Comparison of ENCODE assay signal across 3 cellular contexts in the genomic region with DNA sequence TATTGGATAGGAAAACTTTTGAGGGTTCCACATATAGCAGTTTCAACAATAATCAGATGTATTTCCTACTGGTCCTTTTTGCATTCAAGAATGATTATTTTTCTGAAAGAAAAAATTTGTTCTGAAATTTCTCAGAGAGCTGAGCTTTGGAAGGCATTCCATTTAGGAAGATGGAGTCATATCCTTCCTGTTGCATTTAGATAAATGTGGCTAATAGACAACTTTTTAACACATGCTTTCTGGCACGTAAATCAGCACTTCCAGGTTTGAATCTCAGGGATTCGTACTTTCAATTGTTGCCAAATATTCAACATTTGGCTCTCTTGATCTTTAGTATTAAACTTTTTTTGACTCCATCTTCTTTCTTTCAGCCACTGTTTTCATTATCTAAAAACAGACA.
TF ChIP-seq lines count a peak whose summit lies in the region.

No MANE protein-coding gene starts in this region.

TF ChIP-seq in SK-N-SH, 30 proteins besides CTCF, POLR2A, EP300 and RAD21:
- TF ChIP-seq CHD2 (IDR thresholded peaks at IDR 0.05; ENCODE audit: low read length, partially characterized antibody) (no peak), TEAD4 (IDR thresholded peaks at IDR 0.05; ENCODE audit: borderline replicate concordance, insufficient read depth) (no peak), EZH2phosphoT487 (IDR thresholded peaks at IDR 0.05; ENCODE audit: borderline replicate concordance, low read depth) (no peak), RCOR1 (IDR thresholded peaks at IDR 0.05; ENCODE audit: low read length) (no peak), ELF1 (IDR thresholded peaks at IDR 0.05) (no peak), GABPA (IDR thresholded peaks at IDR 0.05; ENCODE audit: low read depth) (no peak), JUND (IDR thresholded peaks at IDR 0.05) (no peak), FOXJ3 (CRISPR knock-in tag; IDR thresholded peaks at IDR 0.05) (no peak), TAF1 (IDR thresholded peaks at IDR 0.05; ENCODE audit: borderline replicate concordance, low read depth, low read length) (no peak), MXI1 (IDR thresholded peaks at IDR 0.05; ENCODE audit: low read depth, low read length) (no peak), TCF12 (IDR thresholded peaks at IDR 0.05) (no peak), FOSL2 (IDR thresholded peaks at IDR 0.05; ENCODE audit: borderline replicate concordance, low read depth) (no peak), POLR2AphosphoS5 (IDR thresholded peaks at IDR 0.05; ENCODE audit: low read depth, low read length) (no peak), YY1 (IDR thresholded peaks at IDR 0.05; ENCODE audit: low read depth) (no peak), SMC3 (IDR thresholded peaks at IDR 0.05; ENCODE audit: low read depth, low read length) (no peak), RXRA (IDR thresholded peaks at IDR 0.05; ENCODE audit: borderline replicate concordance, low read depth) (no peak)
- TF ChIP-seq, protein P1, sequence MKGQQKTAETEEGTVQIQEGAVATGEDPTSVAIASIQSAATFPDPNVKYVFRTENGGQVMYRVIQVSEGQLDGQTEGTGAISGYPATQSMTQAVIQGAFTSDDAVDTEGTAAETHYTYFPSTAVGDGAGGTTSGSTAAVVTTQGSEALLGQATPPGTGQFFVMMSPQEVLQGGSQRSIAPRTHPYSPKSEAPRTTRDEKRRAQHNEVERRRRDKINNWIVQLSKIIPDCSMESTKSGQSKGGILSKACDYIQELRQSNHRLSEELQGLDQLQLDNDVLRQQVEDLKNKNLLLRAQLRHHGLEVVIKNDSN (IDR thresholded peaks at IDR 0.05; ENCODE audit: borderline replicate concordance, low read depth): no peak
- TF ChIP-seq, protein P2, sequence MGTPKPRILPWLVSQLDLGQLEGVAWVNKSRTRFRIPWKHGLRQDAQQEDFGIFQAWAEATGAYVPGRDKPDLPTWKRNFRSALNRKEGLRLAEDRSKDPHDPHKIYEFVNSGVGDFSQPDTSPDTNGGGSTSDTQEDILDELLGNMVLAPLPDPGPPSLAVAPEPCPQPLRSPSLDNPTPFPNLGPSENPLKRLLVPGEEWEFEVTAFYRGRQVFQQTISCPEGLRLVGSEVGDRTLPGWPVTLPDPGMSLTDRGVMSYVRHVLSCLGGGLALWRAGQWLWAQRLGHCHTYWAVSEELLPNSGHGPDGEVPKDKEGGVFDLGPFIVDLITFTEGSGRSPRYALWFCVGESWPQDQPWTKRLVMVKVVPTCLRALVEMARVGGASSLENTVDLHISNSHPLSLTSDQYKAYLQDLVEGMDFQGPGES (IDR thresholded peaks at IDR 0.05; ENCODE audit: low read depth, low read length): no peak
- TF ChIP-seq, protein P3, sequence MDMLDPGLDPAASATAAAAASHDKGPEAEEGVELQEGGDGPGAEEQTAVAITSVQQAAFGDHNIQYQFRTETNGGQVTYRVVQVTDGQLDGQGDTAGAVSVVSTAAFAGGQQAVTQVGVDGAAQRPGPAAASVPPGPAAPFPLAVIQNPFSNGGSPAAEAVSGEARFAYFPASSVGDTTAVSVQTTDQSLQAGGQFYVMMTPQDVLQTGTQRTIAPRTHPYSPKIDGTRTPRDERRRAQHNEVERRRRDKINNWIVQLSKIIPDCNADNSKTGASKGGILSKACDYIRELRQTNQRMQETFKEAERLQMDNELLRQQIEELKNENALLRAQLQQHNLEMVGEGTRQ (IDR thresholded peaks at IDR 0.05; ENCODE audit: borderline replicate concordance, low read depth, low read length): no peak

TF ChIP-seq in SK-N-SH treated with all-trans-retinoic acid at 6 μM for 48 hours, 23 proteins besides CTCF, POLR2A, EP300 and RAD21:
- TF ChIP-seq ZFP3 (CRISPR knock-in tag; IDR thresholded peaks at IDR 0.05): no peak
- TF ChIP-seq RARB (CRISPR knock-in tag; IDR thresholded peaks at IDR 0.05): no peak
- no peak for TF ChIP-seq ZNF70 (CRISPR knock-in tag; IDR thresholded peaks at IDR 0.05)
- TF ChIP-seq ARNTL (CRISPR knock-in tag; IDR thresholded peaks at IDR 0.05; ENCODE audit: borderline replicate concordance, low read depth): no peak
- TF ChIP-seq OSR1 (CRISPR knock-in tag; IDR thresholded peaks at IDR 0.05): no peak
- TF ChIP-seq TOX (CRISPR knock-in tag; IDR thresholded peaks at IDR 0.05; ENCODE audit: borderline replicate concordance): no peak
- no peak for TF ChIP-seq CSDC2 (CRISPR knock-in tag; IDR thresholded peaks at IDR 0.05)
- TF ChIP-seq ESRRG (CRISPR knock-in tag; IDR thresholded peaks at IDR 0.05): no peak
- TF ChIP-seq ZC3H10 (CRISPR knock-in tag; IDR thresholded peaks at IDR 0.05): no peak

TF ChIP-seq in endothelial cell of umbilical vein, 7 proteins besides CTCF, POLR2A, EP300 and RAD21:
- TF ChIP-seq MYC (IDR thresholded peaks at IDR 0.05; ENCODE audit: low read depth, low read length) (no peak), GATA2 (IDR thresholded peaks at IDR 0.05; ENCODE audit: insufficient read depth, insufficient read length, low read depth, low read length) (peak; percentile 20), MAX (IDR thresholded peaks at IDR 0.05; ENCODE audit: insufficient read depth, insufficient read length) (no peak), JUN (IDR thresholded peaks at IDR 0.05; ENCODE audit: borderline replicate concordance, insufficient read depth, insufficient read length, low read depth) (peak; percentile 37), FOS (IDR thresholded peaks at IDR 0.05; ENCODE audit: borderline replicate concordance, insufficient read depth, low read length) (peak; percentile 40)
